ENCODE assay signal across 25 cellular contexts in genomic region chr5:24566933-24567332, GRCh38.
DNase-seq lines count a peak whose midpoint lies in the region; ATAC-seq, FAIRE-seq and TF ChIP-seq lines count a peak whose summit lies in the region.
"Had no signal": no experiment of that assay in that cellular context is flagged by ENCODE, and none has a peak within 500 bp of the region (broad histone marks: within the 10 kb centered on the region; RNA-seq: fewer than 3 reads in every experiment).

No MANE protein-coding gene starts in this region.

- H3K4me1 ChIP-seq in A549 (no peaks in the 10 kb centered on the region), PC-3 (ENCODE audit: insufficient read depth, low read length) (peaks cover 8% of the 10 kb centered on the region), RWPE2 (ENCODE audit: insufficient read depth, poor library complexity, severe bottlenecking) (peaks cover 3% of the 10 kb centered on the region)
- H3K4me1 ChIP-seq: BE2C, BLaER1 had no signal

- intact Hi-C loops in PC-3 (cut with micrococcal nuclease), result loop anchor here (5.0 kb wide), 1 partner anchor 390 kb away; no protein-coding TSS in a partner anchor

- no peaks in the 10 kb centered on the region for H3K27me3 ChIP-seq in PC-3 (ENCODE audit: low read length)
- H3K27me3 ChIP-seq in RWPE2 (ENCODE audit: insufficient read depth, poor library complexity, severe bottlenecking), result no peaks in the 10 kb centered on the region
- H3K27me3 ChIP-seq: BE2C, BLaER1 had no signal

- no peak overlapping the region for H3K27ac ChIP-seq in A549
- H3K27ac ChIP-seq in PC-3 (ENCODE audit: low read length), result peak overlapping the region; percentile 59
- no peak overlapping the region for H3K27ac ChIP-seq in RWPE2 (ENCODE audit: poor library complexity, severe bottlenecking)
- H3K27ac ChIP-seq: 22Rv1, BLaER1 had no signal

- no peak for TF ChIP-seq POLR2A in A549 (IDR thresholded peaks at IDR 0.05; ENCODE audit: low read length)

- CTCF ChIA-PET in A549 (lab: Yijun Ruan, JAX) (no interaction called here), PC-3 (lab: Charles Lee) (no interaction called here)

- no peaks in the 10 kb centered on the region for H3K79me2 ChIP-seq in PC-3 (ENCODE audit: low read length)

- POLR2A ChIA-PET in A549 (lab: Yijun Ruan, JAX) (no interaction called here), PC-3 (lab: Charles Lee; ENCODE audit: unreplicated experiment) (no interaction called here)

- H3K9ac ChIP-seq in PC-3 (ENCODE audit: low read length), result no peak overlapping the region
- H3K9ac ChIP-seq: BLaER1 had no signal

- FAIRE-seq in A549 (lab: Jason Lieb, UNC) (no peak), HTR-8/SVneo (lab: Jason Lieb, UNC) (no peak)
- FAIRE-seq: GM12878, GM12892, GM18507 had no signal

- H3K36me3 ChIP-seq in PC-3 (ENCODE audit: low read depth, low read length) (no peaks in the 10 kb centered on the region), RWPE2 (ENCODE audit: low read depth) (no peaks in the 10 kb centered on the region)
- H3K36me3 ChIP-seq: BE2C, BLaER1 had no signal

- TF ChIP-seq EP300 in A549 (IDR thresholded peaks at IDR 0.05), result no peak

- DNase-seq in A549 (ENCODE audit: low read depth in 1 of 2, low spot score in 1 of 2) (no peak), PC-3 (peak; percentile 76), RWPE2 (ENCODE audit: low spot score) (no peak), HTR-8/SVneo (ENCODE audit: insufficient read length, low spot score) (no peak), medulla oblongata (ENCODE audit: extremely low spot score) (no peak), germinal center (ENCODE audit: low spot score) (no peak)
- DNase-seq: ACHN; BE2C; C1 segment of cervical spinal cord; CD4-positive, alpha-beta memory T cell; CD4-positive, CD25-positive, alpha-beta regulatory T cell; CD8-positive, alpha-beta memory T cell; COR-L47; DMS 273 treated with DMSO at 0.1 percent for 48 hours; DMS153; DMS53; DMS79; DND-41; EL; GDM1 had no signal

- no peak overlapping the region for H2AFZ ChIP-seq in PC-3 (ENCODE audit: low read length)

- H4K20me1 ChIP-seq in PC-3 (ENCODE audit: low read length), result no peaks in the 10 kb centered on the region
- H4K20me1 ChIP-seq: BLaER1 had no signal

- no peaks in the 10 kb centered on the region for H3F3A ChIP-seq in PC-3 (ENCODE audit: low read length, unreplicated experiment)

- no peaks in the 10 kb centered on the region for H3K9me3 ChIP-seq in A549
- H3K9me3 ChIP-seq in PC-3 (ENCODE audit: low read length), result no peaks in the 10 kb centered on the region
- no peaks in the 10 kb centered on the region for H3K9me3 ChIP-seq in RWPE2 (ENCODE audit: severe bottlenecking)
- H3K9me3 ChIP-seq: BE2C, BLaER1 had no signal

- no peak overlapping the region for H3K4me2 ChIP-seq in A549
- no peak overlapping the region for H3K4me2 ChIP-seq in PC-3 (ENCODE audit: low read length)
- H3K4me2 ChIP-seq: BLaER1 had no signal

- TF ChIP-seq RAD21 in A549 (conservative IDR thresholded peaks at IDR 0.05 in 1 of 2, IDR thresholded peaks at IDR 0.05 in 1 of 2), result no peak

- no peaks in the 10 kb centered on the region for H3K9me2 ChIP-seq in PC-3 (replicated peaks; ENCODE audit: low read length)

- no peak for TF ChIP-seq CTCF in A549 (IDR thresholded peaks at IDR 0.05)
- no peak for TF ChIP-seq CTCF in PC-3 (conservative IDR thresholded peaks at IDR 0.05; ENCODE audit: low read depth, low read length)
- no peak for TF ChIP-seq CTCF in RWPE2 (IDR thresholded peaks at IDR 0.05; ENCODE audit: poor library complexity, severe bottlenecking)

- no TSS peak for BruUV-seq in PC-3 (replicated peaks; lab: Mats Ljungman, UMichigan)

- ATAC-seq in A549 (no peak), PC-3 (peak; percentile 97), RWPE2 (ENCODE audit: low read depth) (peak; percentile 96)
- ATAC-seq: GM12878 had no signal

- no peak overlapping the region for H3K4me3 ChIP-seq in A549
- no peak overlapping the region for H3K4me3 ChIP-seq in PC-3 (ENCODE audit: low read length)
- H3K4me3 ChIP-seq in RWPE2 (ENCODE audit: severe bottlenecking), result no peak overlapping the region
- H3K4me3 ChIP-seq: BLaER1, GM12878 had no signal

TF ChIP-seq in A549, 52 proteins besides CTCF, POLR2A, EP300 and RAD21:
- no peak for TF ChIP-seq FOSL2 (IDR thresholded peaks at IDR 0.05)
- peak; percentile 14; the same call in 1 of the 2 replicates for TF ChIP-seq FOSL2 (CRISPR knock-in tag; IDR thresholded peaks at IDR 0.05)
- TF ChIP-seq HES2 (IDR thresholded peaks at IDR 0.05), result no peak

Comparison
In these comparisons a context has a peak if more than half of its experiments do, and no peak if none do; other contexts are left out.
1. ATAC-seq: peak in PC-3 (single experiment) and RWPE2 (single experiment); none in A549 (0 of 2).